Comparison of ENCODE assay signal across 29 cellular contexts in genomic region chr9:23803216-23803615, GRCh38. TPM values are rescaled to one million over a fixed set of nuclear protein-coding genes. Genes with fewer than 3 reads are reported as not detected.
"Had no signal": no experiment of that assay in that cellular context is flagged by ENCODE, and none has a peak within 500 bp of the region (broad histone marks: within the 10 kb centered on the region; RNA-seq: fewer than 3 reads in every experiment).

No MANE protein-coding gene starts in this region.

- H3K27me3 ChIP-seq: ovary, right lobe of liver, stomach, thyroid gland, tibial nerve, upper lobe of left lung, vagina had no signal

- H3K27me3 Mint-ChIP-seq: natural killer cell treated with Interleukin-12 subunit alpha and Interleukin-12 subunit beta and Interleukin-15 and Interleukin-18, amount 100 ng/mL, for 72 hours; progenitor cell of endocrine pancreas; stimulated activated naive B cell treated with anti-CD40 and anti-IgM and Interleukin-4, amounts not matched to agents 10 μg/mL and 1 μg/mL and 100 μg/mL, for 72 hours; stimulated activated naive CD8-positive, alpha-beta T cell treated with anti-CD3 and anti-CD28 coated beads, Interleukin-15, Interleukin-2, amounts not matched to agents 100 ng/mL and 50 ng/mL, for 24 hours had no signal

- FAIRE-seq: small intestine, urothelium cell line had no signal

- H3K9me3 ChIP-seq: ovary, psoas muscle, right lobe of liver, sigmoid colon, stomach, thoracic aorta, thyroid gland, tibial nerve, upper lobe of left lung, vagina had no signal

- DNase-seq: nephron progenitor cell; occipital lobe; ovary; posterior cingulate gyrus; psoas muscle; right cardiac atrium; right lobe of liver; sigmoid colon; small intestine; stimulated activated CD4-positive, alpha-beta T cell treated with anti-CD3 and anti-CD28 coated beads, Interleukin-15, amount 100 ng/mL, for 24 hours; stimulated activated CD4-positive, alpha-beta T cell treated with anti-CD3 and anti-CD28 coated beads, Interleukin-2, amount 100 ng/mL, for 24 hours; stimulated activated CD4-positive, alpha-beta T cell treated with anti-CD3 and anti-CD28 coated beads, Interleukin-2, amount 100 ng/mL, for 48 hours; stimulated activated CD4-positive, alpha-beta T cell treated with anti-CD3 and anti-CD28 coated beads, Interleukin-4, amount 100 ng/mL, for 24 hours; stimulated activated naive B cell treated with anti-CD40 and anti-IgM and Interleukin-4, amounts not matched to agents 10 μg/mL and 1 μg/mL and 100 μg/mL, for 72 hours; stimulated activated naive CD4-positive, alpha-beta T cell treated with Interleukin-2 at 50 U/mL for 16 hours; stomach; thyroid gland; trophoblast cell; upper lobe of left lung had no signal

- H3K79me2 ChIP-seq: parathyroid adenoma had no signal

- H3K27ac ChIP-seq: ovary, parathyroid adenoma, psoas muscle, right lobe of liver, sigmoid colon, stomach, thoracic aorta, thyroid gland, tibial nerve, upper lobe of left lung, vagina had no signal

- H3K4me1 Mint-ChIP-seq: nephron progenitor cell; stimulated activated effector memory CD8-positive, alpha-beta T cell treated with anti-CD3 and anti-CD28 coated beads, Interleukin-12 subunit alpha, Interleukin-12 subunit beta, amount 100 ng/mL, for 72 hours; stimulated activated naive B cell treated with anti-CD40 and anti-IgM and Interleukin-4, amounts not matched to agents 10 μg/mL and 1 μg/mL and 100 μg/mL, for 72 hours had no signal

- H3K9me3 Mint-ChIP-seq: nephron progenitor cell; neural crest cell; stimulated activated naive B cell treated with anti-CD40 and anti-IgM and Interleukin-4, amounts not matched to agents 10 μg/mL and 1 μg/mL and 100 μg/mL, for 72 hours; stimulated activated naive CD8-positive, alpha-beta T cell treated with anti-CD3 and anti-CD28 coated beads, Interleukin-15, Interleukin-2, amounts not matched to agents 100 ng/mL and 50 ng/mL, for 24 hours had no signal

- H3K4me1 ChIP-seq: parathyroid adenoma, psoas muscle, right lobe of liver, sigmoid colon, stomach, thyroid gland, tibial nerve, upper lobe of left lung, vagina had no signal

- H3K4me3 ChIP-seq: ovary, psoas muscle, right lobe of liver, sigmoid colon, stomach, thoracic aorta, thyroid gland, tibial nerve, upper lobe of left lung, vagina had no signal

- H3K27ac Mint-ChIP-seq: natural killer cell treated with Interleukin-12 subunit alpha and Interleukin-12 subunit beta and Interleukin-15 and Interleukin-18, amount 100 ng/mL, for 72 hours; nephron progenitor cell; progenitor cell of endocrine pancreas; stimulated activated effector memory CD8-positive, alpha-beta T cell treated with anti-CD3 and anti-CD28 coated beads, Interleukin-12 subunit alpha, Interleukin-12 subunit beta, amount 100 ng/mL, for 72 hours; stimulated activated naive B cell treated with anti-CD40 and anti-IgM and Interleukin-4, amounts not matched to agents 10 μg/mL and 1 μg/mL and 100 μg/mL, for 72 hours; stimulated activated naive CD8-positive, alpha-beta T cell treated with anti-CD3 and anti-CD28 coated beads, Interleukin-15, Interleukin-2, amounts not matched to agents 100 ng/mL and 50 ng/mL, for 24 hours had no signal

- H3K9ac ChIP-seq: parathyroid adenoma had no signal

- H3K36me3 ChIP-seq: ovary, right lobe of liver, sigmoid colon, stomach, thoracic aorta, thyroid gland, tibial nerve, upper lobe of left lung, vagina had no signal

- H3K36me3 Mint-ChIP-seq: natural killer cell treated with Interleukin-12 subunit alpha and Interleukin-12 subunit beta and Interleukin-15 and Interleukin-18, amount 100 ng/mL, for 72 hours; stimulated activated effector memory CD8-positive, alpha-beta T cell treated with anti-CD3 and anti-CD28 coated beads, Interleukin-12 subunit alpha, Interleukin-12 subunit beta, amount 100 ng/mL, for 72 hours; stimulated activated naive B cell treated with anti-CD40 and anti-IgM and Interleukin-4, amounts not matched to agents 10 μg/mL and 1 μg/mL and 100 μg/mL, for 72 hours had no signal

- H3K4me3 Mint-ChIP-seq: natural killer cell treated with Interleukin-12 subunit alpha and Interleukin-12 subunit beta and Interleukin-15 and Interleukin-18, amount 100 ng/mL, for 72 hours; nephron progenitor cell; neural crest cell; stimulated activated effector memory CD8-positive, alpha-beta T cell treated with anti-CD3 and anti-CD28 coated beads, Interleukin-12 subunit alpha, Interleukin-12 subunit beta, amount 100 ng/mL, for 72 hours; stimulated activated naive B cell treated with anti-CD40 and anti-IgM and Interleukin-4, amounts not matched to agents 10 μg/mL and 1 μg/mL and 100 μg/mL, for 72 hours; stimulated activated naive CD8-positive, alpha-beta T cell treated with anti-CD3 and anti-CD28 coated beads, Interleukin-15, Interleukin-2, amounts not matched to agents 100 ng/mL and 50 ng/mL, for 24 hours had no signal

- H2AFZ ChIP-seq: parathyroid adenoma had no signal

- ATAC-seq: natural killer cell treated with Interleukin-12 subunit alpha and Interleukin-12 subunit beta and Interleukin-15 and Interleukin-18, amount 100 ng/mL, for 72 hours; psoas muscle; right cardiac atrium; right lobe of liver; stimulated activated effector memory CD8-positive, alpha-beta T cell treated with anti-CD3 and anti-CD28 coated beads, Interleukin-12 subunit alpha, Interleukin-12 subunit beta, amount 100 ng/mL, for 72 hours; stimulated activated naive B cell treated with anti-CD40 and anti-IgM and Interleukin-4, amounts not matched to agents 10 μg/mL and 1 μg/mL and 100 μg/mL, for 72 hours had no signal

RNA-seq across cellular contexts. Expression of gene ELAVL2, which starts 22.8 kb away (rescaled TPM):
- total RNA-seq: natural killer cell treated with Interleukin-12 subunit alpha and Interleukin-12 subunit beta and Interleukin-15 and Interleukin-18, amount 100 ng/mL, for 72 hours; right lobe of liver; thoracic aorta had no signal
